Comparison of ENCODE assay signal across 26 cellular contexts in genomic region chr6:8879334-8879733, GRCh38.
DNase-seq lines count a peak whose midpoint lies in the region; ATAC-seq and TF ChIP-seq lines count a peak whose summit lies in the region.
"Had no signal": no experiment of that assay in that cellular context is flagged by ENCODE, and none has a peak within 500 bp of the region (broad histone marks: within the 10 kb centered on the region; RNA-seq: fewer than 3 reads in every experiment).

No MANE protein-coding gene starts in this region.

- TF ChIP-seq POLR2A in NB4 (IDR thresholded peaks at IDR 0.05; ENCODE audit: extremely low read depth, insufficient read length) (no peak), upper lobe of left lung (IDR thresholded peaks at IDR 0.05) (no peak)

- no peak for TF ChIP-seq EP300 in upper lobe of left lung (IDR thresholded peaks at IDR 0.05)

- H3K36me3 ChIP-seq in HEK293 (ENCODE audit: control insufficient read depth in 2 of 2, insufficient read depth in 1 of 2, low read length in 2 of 2): no peaks in the 10 kb centered on the region
- no peaks in the 10 kb centered on the region for H3K36me3 ChIP-seq in upper lobe of left lung
- H3K36me3 ChIP-seq: BLaER1, SJSA1 had no signal

- H3K4me1 ChIP-seq in HEK293 (ENCODE audit: control insufficient read depth, insufficient read depth, low read length) (no peaks in the 10 kb centered on the region), foreskin keratinocyte (no peaks in the 10 kb centered on the region), upper lobe of left lung (no peaks in the 10 kb centered on the region)
- H3K4me1 ChIP-seq: BLaER1, SJSA1 had no signal

- DNase-seq in COLO829 (ENCODE audit: low spot score) (peak; percentile 30), NB4 (ENCODE audit: low read depth) (peak; percentile 17), foreskin keratinocyte (peak in 1 of 2 donors; percentile 17), D341Med (ENCODE audit: low spot score) (no peak), upper lobe of left lung (no peak)
- DNase-seq: ACHN; Caco-2; CD4-positive, alpha-beta T cell; DND-41; GDM1; GM23248; H9; IMR-90; NCI-H1105; NCI-H2029 treated with DMSO at 0.1 percent for 48 hours; NCI-H345; NCI-H524 treated with DMSO at 0.1 percent for 48 hours; NCI-H82; OCI-M1; T-helper 1 cell had no signal

- WGBS in upper lobe of left lung, 2 donors: 73 to 95% methylated on average over 1 of the region's 1 CpG

- ATAC-seq in foreskin keratinocyte: peak; percentile 39
- no peak for ATAC-seq in HG03196 (IDR thresholded peaks at IDR 0.05; ENCODE audit: unreplicated experiment)
- ATAC-seq in upper lobe of left lung (ENCODE audit: low FRiP score in 2 of 2): no peak
- ATAC-seq: Right ventricle myocardium inferior had no signal

- H3K4me3 ChIP-seq in HEK293 (ENCODE audit: low read depth, low read length) (no peak overlapping the region), NB4 (ENCODE audit: low read depth, low read length) (no peak overlapping the region), upper lobe of left lung (no peak overlapping the region)
- H3K4me3 ChIP-seq: BLaER1, GM23248, SJSA1 had no signal

- POLR2A ChIA-PET in HEK293 (lab: Yijun Ruan, JAX): no interaction called here

- CTCF ChIA-PET in HEK293 (lab: Yijun Ruan, JAX): interaction anchor here (0.6 kb wide), 1 partner anchor 14 kb away, joined by 3 read pairs; no protein-coding TSS in a partner anchor

- H3K27ac ChIP-seq in HEK293 (ENCODE audit: extremely low read depth, low read depth, low read length) (no peak overlapping the region), foreskin keratinocyte (no peak overlapping the region), upper lobe of left lung (no peak overlapping the region)
- H3K27ac ChIP-seq: BLaER1, GM23248, KMS-11, SJSA1 had no signal

- no peak for TF ChIP-seq CTCF in HEK293 (tag by site-specific recombination; IDR thresholded peaks at IDR 0.05)
- no peak for TF ChIP-seq CTCF in NB4 (IDR thresholded peaks at IDR 0.05; ENCODE audit: low read depth, low read length)
- no peak for TF ChIP-seq CTCF in foreskin keratinocyte (conservative IDR thresholded peaks at IDR 0.05)
- no peak for TF ChIP-seq CTCF in upper lobe of left lung (IDR thresholded peaks at IDR 0.05)

- H3K27me3 ChIP-seq in foreskin keratinocyte: no peaks in the 10 kb centered on the region
- H3K27me3 ChIP-seq in upper lobe of left lung: no peaks in the 10 kb centered on the region
- H3K27me3 ChIP-seq: BLaER1 had no signal

- H3K9me3 ChIP-seq in HEK293 (ENCODE audit: control insufficient read depth, insufficient read depth, low read depth, low read length) (no peaks in the 10 kb centered on the region), upper lobe of left lung (no peaks in the 10 kb centered on the region)
- H3K9me3 ChIP-seq: BLaER1, Caco-2, SJSA1 had no signal

TF ChIP-seq in HEK293, 187 proteins besides CTCF, POLR2A, EP300 and RAD21:
- no peak for TF ChIP-seq ZNF585B (tag by site-specific recombination; IDR thresholded peaks at IDR 0.05)
- no peak for TF ChIP-seq ZIC2 (tag by site-specific recombination; IDR thresholded peaks at IDR 0.05)
- TF ChIP-seq ATF2 (tag by site-specific recombination; IDR thresholded peaks at IDR 0.05; ENCODE audit: low read depth): peak; percentile 74
- 0 out of 2 replicates have a peak, but pooled peaks have one; percentile 53 for TF ChIP-seq ZBTB21 (tag by site-specific recombination; IDR thresholded peaks at IDR 0.05)
- TF ChIP-seq ZNF629 (tag by site-specific recombination; IDR thresholded peaks at IDR 0.05): 0 out of 2 replicates have a peak, but pooled peaks have one; percentile 41
- peak; percentile 23; the same call in 1 of the 2 replicates for TF ChIP-seq KLF8 (tag by site-specific recombination; IDR thresholded peaks at IDR 0.05)

Comparison
In these comparisons a context has a peak if more than half of its experiments do, and no peak if none do; other contexts are left out.
1. DNase-seq: peak in COLO829 (single experiment) and NB4 (single experiment); none in D341Med (single experiment) and upper lobe of left lung (0 of 2).